12 cellular contexts compared by ENCODE assay signal in the genomic region with DNA sequence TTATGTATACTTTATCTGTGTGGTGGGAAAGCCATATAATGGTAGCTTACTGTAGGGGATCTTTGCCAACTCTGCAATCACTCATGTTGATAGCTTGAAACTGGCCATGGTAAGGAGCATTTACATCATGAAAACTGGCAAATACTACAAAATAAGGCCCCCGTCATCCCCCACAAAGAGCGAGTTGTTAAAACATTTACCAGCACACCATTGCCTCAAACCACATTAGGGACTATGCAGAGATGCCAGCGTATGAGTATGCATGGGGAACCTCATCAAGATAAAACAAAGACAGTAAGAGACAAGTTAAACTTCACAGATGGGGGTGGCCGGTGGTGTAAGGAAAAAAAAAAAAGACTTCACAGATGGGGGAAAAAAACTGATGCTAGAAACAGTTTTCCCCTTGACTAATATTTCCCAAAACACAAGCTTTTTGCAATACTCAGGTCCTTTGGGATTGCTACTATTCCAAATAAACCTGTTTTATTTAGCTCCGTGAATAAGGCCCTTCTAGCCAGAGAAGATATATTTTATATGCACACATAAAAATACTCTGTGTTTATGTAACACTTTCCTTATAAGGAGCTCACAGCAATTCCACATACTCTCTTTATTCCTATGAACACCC.
A peak's percentile ranks its signal among the peaks of the same experiment; 100 is the strongest.
DNase-seq lines count a peak whose midpoint lies in the region; TF ChIP-seq lines count a peak whose summit lies in the region.
"Had no signal": no experiment of that assay in that cellular context is flagged by ENCODE, and none has a peak within 500 bp of the region (broad histone marks: within the 10 kb centered on the region; RNA-seq: fewer than 3 reads in every experiment).

No MANE protein-coding gene starts in this region.

- DNase-seq in activated naive CD4-positive, alpha-beta T cell treated with anti-CD3 and anti-CD28 coated beads for 36 hours: peak; percentile 24
- no peak for DNase-seq in activated naive CD4-positive, alpha-beta T cell treated with anti-CD3 and anti-CD28 coated beads, Interleukin-2, amount 50 U/mL, for 16 hours
- no peak for DNase-seq in caudate nucleus (lab: John Stamatoyannopoulos, UW)
- no peak for DNase-seq in tibial artery
- DNase-seq in NCI-H2107 treated with DMSO at 0.1 percent for 48 hours (lab: John Stamatoyannopoulos, UW; ENCODE audit: unreplicated experiment): no peak
- DNase-seq in cortex of kidney (lab: John Stamatoyannopoulos, UW): no peak
- DNase-seq in NCI-H146 (lab: John Stamatoyannopoulos, UW): no peak
- DNase-seq: activated CD8-positive, alpha-beta memory T cell treated with anti-CD3 and anti-CD28 coated beads for 24 hours; activated effector memory CD4-positive, alpha-beta T cell treated with Interleukin-2 at 50 U/mL for 16 hours; NCI-H1048; occipital lobe had no signal

- CTCF ChIA-PET in activated naive CD4-positive, alpha-beta T cell treated with anti-CD3 and anti-CD28 coated beads for 36 hours (lab: Charles Lee): interaction anchor here (0.8 to 1.3 kb wide), 2 partner anchors 112 to 133 kb away, joined by 5 read pairs; no protein-coding TSS in a partner anchor

- no peak overlapping the region for H3K4me3 ChIP-seq in muscle layer of colon (ENCODE audit: low read depth in 1 of 2, low read length in 2 of 2)
- H3K4me3 ChIP-seq in tibial artery: no peak overlapping the region

- H3K9me3 Mint-ChIP-seq in activated naive CD4-positive, alpha-beta T cell treated with anti-CD3 and anti-CD28 coated beads for 36 hours: no peaks in the 10 kb centered on the region

- H3K27ac Mint-ChIP-seq in activated naive CD4-positive, alpha-beta T cell treated with anti-CD3 and anti-CD28 coated beads for 36 hours: no peak overlapping the region

- H3K36me3 ChIP-seq in muscle layer of colon (ENCODE audit: insufficient read depth, low read length) (no peaks in the 10 kb centered on the region), tibial artery (no peaks in the 10 kb centered on the region)

- no peaks in the 10 kb centered on the region for H3K9me3 ChIP-seq in muscle layer of colon (ENCODE audit: low read length)
- no peaks in the 10 kb centered on the region for H3K9me3 ChIP-seq in tibial artery

- no peak for TF ChIP-seq CTCF in tibial artery (IDR thresholded peaks at IDR 0.05)

- no peaks in the 10 kb centered on the region for H3K27me3 ChIP-seq in muscle layer of colon (ENCODE audit: control insufficient read depth in 1 of 2, insufficient read depth in 2 of 2, low read length in 2 of 2)
- no peaks in the 10 kb centered on the region for H3K27me3 ChIP-seq in tibial artery

- H3K9ac ChIP-seq in muscle layer of colon (ENCODE audit: low read length): no peak overlapping the region

- H3K4me1 ChIP-seq in muscle layer of colon (ENCODE audit: insufficient read depth, low read length) (peaks cover 73% of the 10 kb centered on the region), tibial artery (peaks cover 0 to 79% (median 61%) of the 10 kb centered on the region in 4 donors)

- peaks cover 5% of the 10 kb centered on the region for H3K27me3 Mint-ChIP-seq in activated naive CD4-positive, alpha-beta T cell treated with anti-CD3 and anti-CD28 coated beads for 36 hours (ENCODE audit: low read depth)

- H3K4me1 Mint-ChIP-seq in activated naive CD4-positive, alpha-beta T cell treated with anti-CD3 and anti-CD28 coated beads for 36 hours (ENCODE audit: low read depth): peaks cover 62% of the 10 kb centered on the region

- H3K27ac ChIP-seq in caudate nucleus (ENCODE audit: low read depth, low read length): peak overlapping the region; percentile 14
- H3K27ac ChIP-seq in muscle layer of colon (ENCODE audit: low read depth, low read length): peak overlapping the region; percentile 84
- peak overlapping the region; percentile 61 to 72 for H3K27ac ChIP-seq in tibial artery

- H3K4me3 Mint-ChIP-seq in activated naive CD4-positive, alpha-beta T cell treated with anti-CD3 and anti-CD28 coated beads for 36 hours: no peak overlapping the region

- intact Hi-C loops in activated naive CD4-positive, alpha-beta T cell treated with anti-CD3 and anti-CD28 coated beads for 36 hours (cut with micrococcal nuclease): loop anchor here (5.0 kb wide), 1 partner anchor 161 kb away; no protein-coding TSS in a partner anchor
- intact Hi-C loops in tibial artery (cut with DNase I; ENCODE audit: low total_unique reads): loop anchor here (10.0 kb wide), 1 partner anchor 68 kb away; no protein-coding TSS in a partner anchor

- H3K36me3 Mint-ChIP-seq in activated naive CD4-positive, alpha-beta T cell treated with anti-CD3 and anti-CD28 coated beads for 36 hours (ENCODE audit: low read depth): no peaks in the 10 kb centered on the region

Comparison
In these comparisons a context has a peak if more than half of its experiments do, and no peak if none do; other contexts are left out.
1. H3K27ac ChIP-seq: peak in every context shown above with its lines; median percentile 84 in muscle layer of colon; 66 in tibial artery; 14 in caudate nucleus.